ENCODE assay signal across 18 cellular contexts in genomic region chr7:42193457-42194111, GRCh38. TPM values are rescaled to one million over a fixed set of nuclear protein-coding genes. Genes with fewer than 3 reads are reported as not detected.
A peak's percentile ranks its signal among the peaks of the same experiment; 100 is the strongest.
DNase-seq lines count a peak whose midpoint lies in the region; ATAC-seq and TF ChIP-seq lines count a peak whose summit lies in the region.
"Had no signal": no experiment of that assay in that cellular context is flagged by ENCODE, and none has a peak within 500 bp of the region (broad histone marks: within the 10 kb centered on the region; RNA-seq: fewer than 3 reads in every experiment).

No MANE protein-coding gene starts in this region.

- H3K4me2 ChIP-seq in osteoblast (ENCODE audit: insufficient read depth, low read length): peak overlapping the region; percentile 87

- H3K36me3 ChIP-seq in osteoblast (ENCODE audit: insufficient read depth, low read length): peaks cover 5% of the 10 kb centered on the region
- H3K36me3 ChIP-seq: BE2C, esophagus squamous epithelium, pancreas had no signal

- H3K4me1 ChIP-seq in osteoblast (ENCODE audit: insufficient read depth, low read length): peaks cover 48% of the 10 kb centered on the region
- H3K4me1 ChIP-seq: BE2C, pancreas had no signal

- H3K27me3 ChIP-seq in osteoblast (ENCODE audit: insufficient read depth, low read length): no peaks in the 10 kb centered on the region
- H3K27me3 ChIP-seq: BE2C, esophagus squamous epithelium, pancreas, SJCRH30 had no signal

- peak; percentile 67 for DNase-seq in amniotic epithelial cell (ENCODE audit: low read depth)
- DNase-seq in fibroblast of villous mesenchyme (ENCODE audit: low read depth): peak; percentile 49
- DNase-seq in osteoblast (ENCODE audit: insufficient read length, low spot score, missing footprints): no peak
- DNase-seq in T-helper 17 cell: no peak
- DNase-seq: activated CD4-positive, alpha-beta T cell treated with anti-CD3 and anti-CD28 coated beads, Interleukin-2, amount 50 U/mL, for 1 hour; activated T-cell treated with anti-CD3 and anti-CD28 coated beads, Interleukin-2, amount 50 U/mL, for 72 hours; BE2C; esophagus squamous epithelium; KG1; NCI-H1417; pancreas; stimulated activated CD4-positive, alpha-beta T cell treated with anti-CD3 and anti-CD28 coated beads, Interleukin-12 subunit alpha, Interleukin-12 subunit beta, amount 100 ng/mL, for 4 hours; stimulated activated naive CD8-positive, alpha-beta T cell treated with anti-CD3 and anti-CD28 coated beads, Interleukin-15, amount 100 ng/mL, for 72 hours had no signal

- H3K27ac ChIP-seq in osteoblast (ENCODE audit: low read depth, low read length): peak overlapping the region; percentile 52
- H3K27ac ChIP-seq: pancreas, SJCRH30 had no signal

- no peaks in the 10 kb centered on the region for H3K27me3 Mint-ChIP-seq in T-helper 17 cell

- H3K27ac Mint-ChIP-seq in T-helper 17 cell: no peak overlapping the region
- H3K27ac Mint-ChIP-seq: activated T-cell treated with anti-CD3 and anti-CD28 coated beads, Interleukin-2, amount 50 U/mL, for 72 hours had no signal

- peak overlapping the region; percentile 37 for H3K4me3 ChIP-seq in fibroblast of villous mesenchyme (ENCODE audit: low read depth, low read length)
- peak overlapping the region; percentile 60 for H3K4me3 ChIP-seq in osteoblast (ENCODE audit: insufficient read depth, low read length)
- H3K4me3 ChIP-seq: esophagus squamous epithelium, pancreas, SJCRH30 had no signal

- no peaks in the 10 kb centered on the region for H4K20me1 ChIP-seq in osteoblast (ENCODE audit: insufficient read depth, low read length)

- peaks cover 4% of the 10 kb centered on the region for H3K4me1 Mint-ChIP-seq in T-helper 17 cell

- TF ChIP-seq CTCF in fibroblast of villous mesenchyme (IDR thresholded peaks at IDR 0.05; ENCODE audit: insufficient read depth, low read depth, low read length): no peak
- TF ChIP-seq CTCF in osteoblast (IDR thresholded peaks at IDR 0.05; ENCODE audit: extremely low read depth, low read depth, low read length): no peak

- H2AFZ ChIP-seq in osteoblast (ENCODE audit: low read length): peak overlapping the region; percentile 69

- peaks cover 30% of the 10 kb centered on the region for H3K79me2 ChIP-seq in osteoblast (ENCODE audit: insufficient read depth, low read length)

- H3K9me3 ChIP-seq in osteoblast (ENCODE audit: low read depth, low read length): no peaks in the 10 kb centered on the region
- H3K9me3 ChIP-seq in T-helper 17 cell (ENCODE audit: control insufficient read depth, low read length, poor library complexity, severe bottlenecking): no peaks in the 10 kb centered on the region
- H3K9me3 ChIP-seq: BE2C, esophagus squamous epithelium, pancreas, SJCRH30 had no signal

- no peaks in the 10 kb centered on the region for H3K36me3 Mint-ChIP-seq in T-helper 17 cell (ENCODE audit: low read depth)

- H3K4me3 Mint-ChIP-seq in T-helper 17 cell: no peak overlapping the region
- H3K4me3 Mint-ChIP-seq: activated T-cell treated with anti-CD3 and anti-CD28 coated beads, Interleukin-2, amount 50 U/mL, for 72 hours had no signal

- ATAC-seq in GM21390 (IDR thresholded peaks at IDR 0.05; ENCODE audit: unreplicated experiment) (peak; percentile 61), GM21381 (IDR thresholded peaks at IDR 0.05; ENCODE audit: unreplicated experiment) (no peak), HG02588 (IDR thresholded peaks at IDR 0.05; ENCODE audit: unreplicated experiment) (no peak), GM19328 (IDR thresholded peaks at IDR 0.05; ENCODE audit: unreplicated experiment) (no peak), T-helper 17 cell (no peak)
- ATAC-seq: activated T-cell treated with anti-CD3 and anti-CD28 coated beads, Interleukin-2, amount 50 U/mL, for 72 hours; pancreas had no signal

RNA-seq across cellular contexts. Expression of gene GLI3, which starts 43.4 kb away (rescaled TPM):
- total RNA-seq in fibroblast of villous mesenchyme: 4.3 and 7.1 TPM in 2 replicates
- 10.9 and 11.9 TPM in 2 replicates for total RNA-seq in osteoblast
- 1 to 10 TPM in 1 of 2 donors, under 1 TPM in 1; 0.34 to 1.1 TPM for total RNA-seq in T-helper 17 cell

Comparison
In these comparisons a context has a peak if more than half of its experiments do, and no peak if none do; other contexts are left out.
1. DNase-seq: peak in amniotic epithelial cell (single experiment) and fibroblast of villous mesenchyme (single experiment); none in osteoblast (single experiment) and T-helper 17 cell (0 of 3).